Comparison of ENCODE assay signal across 1 cellular context in genomic region chr11:90220391-90220790, GRCh38.
TF ChIP-seq lines count a peak whose summit lies in the region.

No MANE protein-coding gene starts in this region.

TF ChIP-seq in WTC11, 78 proteins besides CTCF, POLR2A, EP300 and RAD21 (continued from another document):
- TF ChIP-seq, protein P1, sequence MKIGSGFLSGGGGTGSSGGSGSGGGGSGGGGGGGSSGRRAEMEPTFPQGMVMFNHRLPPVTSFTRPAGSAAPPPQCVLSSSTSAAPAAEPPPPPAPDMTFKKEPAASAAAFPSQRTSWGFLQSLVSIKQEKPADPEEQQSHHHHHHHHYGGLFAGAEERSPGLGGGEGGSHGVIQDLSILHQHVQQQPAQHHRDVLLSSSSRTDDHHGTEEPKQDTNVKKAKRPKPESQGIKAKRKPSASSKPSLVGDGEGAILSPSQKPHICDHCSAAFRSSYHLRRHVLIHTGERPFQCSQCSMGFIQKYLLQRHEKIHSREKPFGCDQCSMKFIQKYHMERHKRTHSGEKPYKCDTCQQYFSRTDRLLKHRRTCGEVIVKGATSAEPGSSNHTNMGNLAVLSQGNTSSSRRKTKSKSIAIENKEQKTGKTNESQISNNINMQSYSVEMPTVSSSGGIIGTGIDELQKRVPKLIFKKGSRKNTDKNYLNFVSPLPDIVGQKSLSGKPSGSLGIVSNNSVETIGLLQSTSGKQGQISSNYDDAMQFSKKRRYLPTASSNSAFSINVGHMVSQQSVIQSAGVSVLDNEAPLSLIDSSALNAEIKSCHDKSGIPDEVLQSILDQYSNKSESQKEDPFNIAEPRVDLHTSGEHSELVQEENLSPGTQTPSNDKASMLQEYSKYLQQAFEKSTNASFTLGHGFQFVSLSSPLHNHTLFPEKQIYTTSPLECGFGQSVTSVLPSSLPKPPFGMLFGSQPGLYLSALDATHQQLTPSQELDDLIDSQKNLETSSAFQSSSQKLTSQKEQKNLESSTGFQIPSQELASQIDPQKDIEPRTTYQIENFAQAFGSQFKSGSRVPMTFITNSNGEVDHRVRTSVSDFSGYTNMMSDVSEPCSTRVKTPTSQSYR (CRISPR knock-in tag; IDR thresholded peaks at IDR 0.05), result no peak
- TF ChIP-seq, protein P2, sequence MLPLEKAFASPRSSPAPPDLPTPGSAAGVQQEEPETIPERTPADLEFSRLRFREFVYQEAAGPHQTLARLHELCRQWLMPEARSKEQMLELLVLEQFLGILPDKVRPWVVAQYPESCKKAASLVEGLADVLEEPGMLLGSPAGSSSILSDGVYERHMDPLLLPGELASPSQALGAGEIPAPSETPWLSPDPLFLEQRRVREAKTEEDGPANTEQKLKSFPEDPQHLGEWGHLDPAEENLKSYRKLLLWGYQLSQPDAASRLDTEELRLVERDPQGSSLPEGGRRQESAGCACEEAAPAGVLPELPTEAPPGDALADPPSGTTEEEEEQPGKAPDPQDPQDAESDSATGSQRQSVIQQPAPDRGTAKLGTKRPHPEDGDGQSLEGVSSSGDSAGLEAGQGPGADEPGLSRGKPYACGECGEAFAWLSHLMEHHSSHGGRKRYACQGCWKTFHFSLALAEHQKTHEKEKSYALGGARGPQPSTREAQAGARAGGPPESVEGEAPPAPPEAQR (CRISPR knock-in tag; IDR thresholded peaks at IDR 0.05), result no peak
